Comparison of ENCODE assay signal across 8 cellular contexts in genomic region chr17:48582750-48583069, GRCh38. TPM values are rescaled to one million over a fixed set of nuclear protein-coding genes. Genes with fewer than 3 reads are reported as not detected.
DNase-seq lines count a peak whose midpoint lies in the region; ATAC-seq and TF ChIP-seq lines count a peak whose summit lies in the region.
"Had no signal": no experiment of that assay in that cellular context is flagged by ENCODE, and none has a peak within 500 bp of the region (broad histone marks: within the 10 kb centered on the region; RNA-seq: fewer than 3 reads in every experiment).

No MANE protein-coding gene starts in this region.

- peaks cover 100% of the 10 kb centered on the region for H3K27me3 ChIP-seq in GM23338 (ENCODE audit: insufficient read depth)

- H3K27me3 Mint-ChIP-seq in GM23338 (ENCODE audit: insufficient read depth, low read depth, poor library complexity) = peaks cover 97% of the 10 kb centered on the region
- H3K27me3 Mint-ChIP-seq in activated naive CD8-positive, alpha-beta T cell = peaks cover 67% of the 10 kb centered on the region
- peaks cover 55 to 96% (median 85%) of the 10 kb centered on the region in 5 donors for H3K27me3 Mint-ChIP-seq in naive thymus-derived CD8-positive, alpha-beta T cell

- H3K36me3 Mint-ChIP-seq in GM23338 (ENCODE audit: low read depth) = no peaks in the 10 kb centered on the region
- no peaks in the 10 kb centered on the region for H3K36me3 Mint-ChIP-seq in activated naive CD8-positive, alpha-beta T cell
- H3K36me3 Mint-ChIP-seq in naive thymus-derived CD8-positive, alpha-beta T cell = peaks cover 0 to 3% (median 0%) of the 10 kb centered on the region in 3 donors

- no peak overlapping the region for H2AFZ ChIP-seq in GM23338

- peaks cover 76% of the 10 kb centered on the region for H4K20me1 ChIP-seq in GM23338 (replicated peaks; ENCODE audit: insufficient read depth)

- H3K79me2 ChIP-seq in GM23338 (replicated peaks; ENCODE audit: insufficient read depth) = no peaks in the 10 kb centered on the region

- DNase-seq in GM23338 (ENCODE audit: low spot score) (no peak), NCI-H2196 (lab: John Stamatoyannopoulos, UW; ENCODE audit: unreplicated experiment) (no peak), DMS153 treated with DMSO at 0.1 percent for 48 hours (lab: John Stamatoyannopoulos, UW; ENCODE audit: unreplicated experiment) (no peak), D341Med (ENCODE audit: low spot score) (no peak)
- no peak for DNase-seq in naive thymus-derived CD8-positive, alpha-beta T cell
- DNase-seq: NCI-H2171; stimulated activated CD4-positive, alpha-beta T cell treated with anti-CD3 and anti-CD28 coated beads, Interleukin-1b, Interleukin-23, amount 100 ng/mL, for 48 hours had no signal

- H3K27ac ChIP-seq in GM23338 (ENCODE audit: low read depth) = no peak overlapping the region

- no peak for TF ChIP-seq CTCF in GM23338 (conservative IDR thresholded peaks at IDR 0.05; ENCODE audit: low read depth in 2 of 2)

- peaks cover 39% of the 10 kb centered on the region for H3K4me1 Mint-ChIP-seq in GM23338
- H3K4me1 Mint-ChIP-seq in activated naive CD8-positive, alpha-beta T cell (ENCODE audit: low read depth) = peaks cover 56% of the 10 kb centered on the region
- peaks cover 24 to 60% (median 52%) of the 10 kb centered on the region in 4 donors for H3K4me1 Mint-ChIP-seq in naive thymus-derived CD8-positive, alpha-beta T cell

- H3K4me1 ChIP-seq in GM23338 (ENCODE audit: insufficient read depth) = peaks cover 57% of the 10 kb centered on the region

- no peak overlapping the region for H3K4me2 ChIP-seq in GM23338

- no peaks in the 10 kb centered on the region for H3K9me2 ChIP-seq in GM23338 (ENCODE audit: insufficient read depth)

- H3K27ac Mint-ChIP-seq in GM23338 = no peak overlapping the region
- no peak overlapping the region for H3K27ac Mint-ChIP-seq in activated naive CD8-positive, alpha-beta T cell
- no peak overlapping the region for H3K27ac Mint-ChIP-seq in naive thymus-derived CD8-positive, alpha-beta T cell

- H3K4me3 ChIP-seq in GM23338 = peak overlapping the region; percentile 20; the same call in 1 of the 2 replicates

- no peak for ATAC-seq in GM23338
- no peak for ATAC-seq in naive thymus-derived CD8-positive, alpha-beta T cell

- H3K4me3 Mint-ChIP-seq in GM23338 = peak overlapping the region; percentile 34; the same call in 1 of the 3 replicates
- H3K4me3 Mint-ChIP-seq in activated naive CD8-positive, alpha-beta T cell = peak overlapping the region; percentile 75
- H3K4me3 Mint-ChIP-seq in naive thymus-derived CD8-positive, alpha-beta T cell = peak overlapping the region; percentile 49 to 87 (median 68)

- H3K36me3 ChIP-seq in GM23338 (ENCODE audit: insufficient read depth) = no peaks in the 10 kb centered on the region

- H3F3A ChIP-seq in GM23338 (replicated peaks; ENCODE audit: low read depth) = peaks cover 58% of the 10 kb centered on the region

- POLR2A ChIA-PET in naive thymus-derived CD8-positive, alpha-beta T cell (lab: Charles Lee) = interaction anchor here (1.3 to 1.6 kb wide), 2 partner anchors 35 to 43 kb away, joined by 4 read pairs; no protein-coding TSS in a partner anchor

- H3K9me3 Mint-ChIP-seq in GM23338 = peaks cover 10% of the 10 kb centered on the region
- H3K9me3 Mint-ChIP-seq in activated naive CD8-positive, alpha-beta T cell (ENCODE audit: low read depth) = no peaks in the 10 kb centered on the region
- H3K9me3 Mint-ChIP-seq in naive thymus-derived CD8-positive, alpha-beta T cell = no peaks in the 10 kb centered on the region

TF ChIP-seq in GM23338, 12 proteins besides CTCF, POLR2A, EP300 and RAD21:
- TF ChIP-seq EZH2 (IDR thresholded peaks at IDR 0.05; ENCODE audit: low read depth, unreplicated experiment) (peak; percentile 61), CREB1 (CRISPR knock-in tag; IDR thresholded peaks at IDR 0.05; ENCODE audit: low read depth) (no peak)

RNA-seq across cellular contexts. Expression of gene HOXB4, which starts 4.6 kb away (rescaled TPM):
- total RNA-seq in GM23338 (2014; rRNA removed; shearing (Covaris generic)) = not detected in 2 replicates
- polyA plus RNA-seq in GM23338 (2016; fragmentation: Nextera tagmentation; extraction: Ambion mirVana) = not detected in 2 replicates
- 1 to 10 TPM; 1.8 to 2.3 TPM for total RNA-seq in naive thymus-derived CD8-positive, alpha-beta T cell
- under 1 TPM in 2 of 3 donors, not detected in 1; 0.06 TPM for polyA plus RNA-seq in naive thymus-derived CD8-positive, alpha-beta T cell

RNA-seq across cellular contexts. Expression of gene HOXB3, which starts 7.3 kb away (rescaled TPM):
- total RNA-seq in GM23338 (2014; rRNA removed; shearing (Covaris generic)) = 0.17 TPM in 1 of 2 replicates, not detected in the other
- not detected in 2 replicates for polyA plus RNA-seq in GM23338 (2016; fragmentation: Nextera tagmentation; extraction: Ambion mirVana)
- total RNA-seq in naive thymus-derived CD8-positive, alpha-beta T cell = 1 to 10 TPM; 7.2 to 8.1 TPM
- polyA plus RNA-seq in naive thymus-derived CD8-positive, alpha-beta T cell = under 1 TPM in 1 of 3 donors, not detected in 2; 0.19 TPM

RNA-seq across cellular contexts. Expression of gene HOXB5, which starts 10.9 kb away (rescaled TPM):
- not detected in 2 replicates for total RNA-seq in GM23338 (2014; rRNA removed; shearing (Covaris generic))
- polyA plus RNA-seq in GM23338 (2016; fragmentation: Nextera tagmentation; extraction: Ambion mirVana) = not detected in 2 replicates
- not detected for total RNA-seq in naive thymus-derived CD8-positive, alpha-beta T cell
- polyA plus RNA-seq in naive thymus-derived CD8-positive, alpha-beta T cell = not detected

RNA-seq across cellular contexts. Expression of gene HOXB6, which starts 22.1 kb away (rescaled TPM):
- not detected in 2 replicates for total RNA-seq in GM23338 (2014; rRNA removed; shearing (Covaris generic))
- polyA plus RNA-seq in GM23338 (2016; fragmentation: Nextera tagmentation; extraction: Ambion mirVana) = not detected in 2 replicates
- not detected for total RNA-seq in naive thymus-derived CD8-positive, alpha-beta T cell
- not detected for polyA plus RNA-seq in naive thymus-derived CD8-positive, alpha-beta T cell

RNA-seq across cellular contexts. Expression of gene HOXB7, which starts 28.1 kb away (rescaled TPM):
- total RNA-seq in GM23338 (2014; rRNA removed; shearing (Covaris generic)) = not detected in 2 replicates
- polyA plus RNA-seq in GM23338 (2016; fragmentation: Nextera tagmentation; extraction: Ambion mirVana) = not detected in 2 replicates
- total RNA-seq in naive thymus-derived CD8-positive, alpha-beta T cell = not detected
- under 1 TPM in 2 of 3 donors, not detected in 1; 0.22 to 0.40 TPM for polyA plus RNA-seq in naive thymus-derived CD8-positive, alpha-beta T cell
